Comparison of ENCODE assay signal across 9 cellular contexts in genomic region chr4:98518555-98519267, GRCh38.
DNase-seq lines count a peak whose midpoint lies in the region; ATAC-seq, FAIRE-seq and TF ChIP-seq lines count a peak whose summit lies in the region.
"Had no signal": no experiment of that assay in that cellular context is flagged by ENCODE, and none has a peak within 500 bp of the region (broad histone marks: within the 10 kb centered on the region; RNA-seq: fewer than 3 reads in every experiment).

No MANE protein-coding gene starts in this region.

- no peak for TF ChIP-seq POLR2A in ovary (IDR thresholded peaks at IDR 0.05)

- no peaks in the 10 kb centered on the region for H3K36me3 ChIP-seq in ovary
- H3K36me3 ChIP-seq: HAP-1 had no signal

- no peak overlapping the region for H3K4me3 ChIP-seq in ovary
- H3K4me3 ChIP-seq: HAP-1 had no signal

- 50 to 52% (median 50%) methylated on average over 5 of the region's 5 CpGs for WGBS in ovary, 3 donors

- TF ChIP-seq EP300 in ovary (IDR thresholded peaks at IDR 0.05), result no peak

- ATAC-seq in GM19043 (IDR thresholded peaks at IDR 0.05; ENCODE audit: low read depth, unreplicated experiment), result peak; percentile 93
- ATAC-seq in HG02642 (IDR thresholded peaks at IDR 0.05; ENCODE audit: poor library complexity, unreplicated experiment), result peak; percentile 96
- ATAC-seq: Panc1 had no signal

- peak overlapping the region; percentile 37 to 80 for H3K27ac ChIP-seq in ovary

- H3K9me3 ChIP-seq in ovary, result no peaks in the 10 kb centered on the region
- H3K9me3 ChIP-seq: HAP-1 had no signal

- FAIRE-seq in frontal cortex (lab: Jason Lieb, UNC), result no peak

- H3K4me1 ChIP-seq in ovary (ENCODE audit: insufficient read depth), result peaks cover 30% of the 10 kb centered on the region

- intact Hi-C loops in ovary (cut with DNase I), result loop anchor here in 2 of 4 donors (5.0 kb wide), 2 partner anchors 49 to 99 kb away; no protein-coding TSS in a partner anchor

- DNase-seq in NCI-H1048 (lab: John Stamatoyannopoulos, UW), result peak; percentile 12
- no peak for DNase-seq in ovary
- DNase-seq in NCI-H2227 treated with DMSO at 0.1 percent for 48 hours (lab: John Stamatoyannopoulos, UW), result no peak
- no peak for DNase-seq in frontal cortex (ENCODE audit: low spot score in 2 of 2)
- DNase-seq in T1000 (lab: John Stamatoyannopoulos, UW), result no peak

- TF ChIP-seq CTCF in ovary (IDR thresholded peaks at IDR 0.05), result no peak

- H3K27me3 ChIP-seq in ovary, result no peaks in the 10 kb centered on the region
